8 cellular contexts compared by ENCODE assay signal in genomic region chr12:4857472-4858291, GRCh38.
DNase-seq lines count a peak whose midpoint lies in the region; ATAC-seq and TF ChIP-seq lines count a peak whose summit lies in the region.

No MANE protein-coding gene starts in this region.

- H3K27me3 ChIP-seq in DND-41 (ENCODE audit: insufficient read depth, low read length, poor library complexity) = peaks cover 26% of the 10 kb centered on the region

- no peaks in the 10 kb centered on the region for H3K36me3 ChIP-seq in DND-41 (ENCODE audit: insufficient read depth, low read length)

- H3K79me2 ChIP-seq in DND-41 (ENCODE audit: insufficient read depth, low read length) = no peaks in the 10 kb centered on the region

- in situ Hi-C loops in astrocyte of the cerebellum (cut with HindIII; ENCODE audit: low sequenced_read_pairs) = no loop called here

- peaks cover 9% of the 10 kb centered on the region; the same call in 1 of the 2 replicates for H4K20me1 ChIP-seq in DND-41 (ENCODE audit: insufficient read depth, low read length)

- no peaks in the 10 kb centered on the region for H3K9me3 ChIP-seq in DND-41 (ENCODE audit: insufficient read depth, low read length, severe bottlenecking)

- H3K9ac ChIP-seq in DND-41 (ENCODE audit: low read depth, low read length) = no peak overlapping the region

- peak; percentile 94 for TF ChIP-seq CTCF in DND-41 (IDR thresholded peaks at IDR 0.05; ENCODE audit: borderline replicate concordance, extremely low read depth, low read length, poor library complexity, severe bottlenecking)
- TF ChIP-seq CTCF in astrocyte of the cerebellum (IDR thresholded peaks at IDR 0.05; ENCODE audit: low read depth, low read length, missing control alignments) = peak; percentile 98

- H3K4me1 ChIP-seq in DND-41 (ENCODE audit: insufficient read depth, low read length) = peaks cover 10% of the 10 kb centered on the region

- H3K4me2 ChIP-seq in DND-41 (ENCODE audit: insufficient read depth, low read length) = peak overlapping the region; percentile 62

- DNase-seq in DND-41 (peak; percentile 79), NCI-H1930 (lab: John Stamatoyannopoulos, UW) (peak; percentile 59 to 83), T1000 (lab: John Stamatoyannopoulos, UW) (peak; percentile 12), astrocyte of the cerebellum (ENCODE audit: low read depth) (peak; percentile 54), iPS DF 4.7 (ENCODE audit: extremely low read depth, low spot score) (peak; percentile 79), skeletal muscle cell (ENCODE audit: low read depth) (no peak)

- peak overlapping the region; percentile 58 for H2AFZ ChIP-seq in DND-41 (ENCODE audit: low read depth, low read length)

- ATAC-seq in DND-41 (ENCODE audit: insufficient read depth, low read depth) (peak; percentile 87), HG02571 (IDR thresholded peaks at IDR 0.05; ENCODE audit: unreplicated experiment) (peak; percentile 47), HG02973 (IDR thresholded peaks at IDR 0.05; ENCODE audit: unreplicated experiment) (no peak)

- H3K27ac ChIP-seq in DND-41 (ENCODE audit: low read length) = no peak overlapping the region

- H3K4me3 ChIP-seq in DND-41 (ENCODE audit: low read depth in 1 of 2, low read length in 2 of 2) = no peak overlapping the region
- no peak overlapping the region for H3K4me3 ChIP-seq in astrocyte of the cerebellum (ENCODE audit: low read depth, low read length)
- H3K4me3 ChIP-seq in skeletal muscle cell (ENCODE audit: low read depth, low read length) = peak overlapping the region; percentile 13
